Comparison of ENCODE assay signal across 14 cellular contexts in the genomic region with DNA sequence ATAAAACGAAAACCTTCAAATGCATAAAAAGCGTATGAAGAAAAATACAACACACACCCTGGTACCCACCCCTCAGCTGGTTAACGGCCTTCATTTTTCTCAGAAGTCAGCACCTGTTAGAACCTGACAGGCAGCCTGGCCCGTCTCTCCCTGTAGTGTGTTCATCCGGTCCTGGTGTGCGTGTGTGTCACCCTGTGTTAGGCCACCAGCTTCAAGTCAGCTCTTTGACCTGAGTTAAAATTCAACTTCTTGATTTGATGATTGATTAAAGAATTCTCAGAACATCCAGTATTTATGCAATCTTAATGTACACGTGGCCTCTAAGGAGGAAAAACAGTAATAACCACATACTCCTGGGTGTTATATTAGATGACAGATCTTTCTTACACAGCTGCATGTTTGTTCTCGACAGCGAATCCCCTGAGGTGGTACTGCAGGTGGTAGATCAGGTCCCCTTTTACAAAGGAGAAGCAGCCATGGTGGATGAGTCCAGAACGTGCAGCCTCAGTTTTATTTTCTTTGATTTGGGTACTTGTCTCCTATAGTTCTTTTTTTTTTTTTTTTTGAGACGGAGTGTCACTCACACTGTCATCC. TPM values are rescaled to one million over a fixed set of nuclear protein-coding genes. Genes with fewer than 3 reads are reported as not detected.
A peak's percentile ranks its signal among the peaks of the same experiment; 100 is the strongest.
DNase-seq lines count a peak whose midpoint lies in the region; ATAC-seq and TF ChIP-seq lines count a peak whose summit lies in the region.
"Had no signal": no experiment of that assay in that cellular context is flagged by ENCODE, and none has a peak within 500 bp of the region (broad histone marks: within the 10 kb centered on the region; RNA-seq: fewer than 3 reads in every experiment).

No MANE protein-coding gene starts in this region.

- H3K27ac ChIP-seq in psoas muscle = peak overlapping the region; percentile 85
- H3K27ac ChIP-seq in esophagus muscularis mucosa (replicated peaks in 1 of 4) = no peak overlapping the region
- no peak overlapping the region for H3K27ac ChIP-seq in MM.1S (ENCODE audit: low read length)
- H3K27ac ChIP-seq: prostate gland, thyroid gland had no signal

- peak; percentile 71 for ATAC-seq in GM21381 (IDR thresholded peaks at IDR 0.05; ENCODE audit: unreplicated experiment)
- no peak for ATAC-seq in WTC11
- no peak for ATAC-seq in psoas muscle
- ATAC-seq: mucosa of descending colon had no signal

- H3K36me3 ChIP-seq in psoas muscle (ENCODE audit: insufficient read depth in 1 of 2, low read depth in 1 of 2) (peaks cover 0 to under 1% of the 10 kb centered on the region in 2 donors), esophagus muscularis mucosa (peaks cover 0 to 23% (median 10%) of the 10 kb centered on the region in 4 donors), MM.1S (replicated peaks; ENCODE audit: insufficient read depth, low read length) (no peaks in the 10 kb centered on the region)
- H3K36me3 ChIP-seq: prostate gland had no signal

- no peaks in the 10 kb centered on the region for H3K27me3 Mint-ChIP-seq in activated CD4-positive, alpha-beta T cell treated with anti-CD3 and anti-CD28 coated beads, Interleukin-2, amount 10 ng/mL, durations not matched to agents 7 days and 5 days
- H3K27me3 Mint-ChIP-seq in WTC11 (ENCODE audit: low read depth) = no peaks in the 10 kb centered on the region

- intact Hi-C loops in psoas muscle (cut with DNase I) (no loop called here), esophagus muscularis mucosa (cut with DNase I) (no loop called here)

- no peak overlapping the region for H3K9ac ChIP-seq in MM.1S (ENCODE audit: low read length)

- H3K9me3 Mint-ChIP-seq in activated CD4-positive, alpha-beta T cell treated with anti-CD3 and anti-CD28 coated beads, Interleukin-2, amount 10 ng/mL, durations not matched to agents 7 days and 5 days = no peaks in the 10 kb centered on the region
- no peaks in the 10 kb centered on the region for H3K9me3 Mint-ChIP-seq in WTC11

- TF ChIP-seq POLR2A in esophagus muscularis mucosa (IDR thresholded peaks at IDR 0.05; ENCODE audit: low read depth) = no peak

- H4K20me1 ChIP-seq in MM.1S (ENCODE audit: insufficient read depth, low read length) = no peaks in the 10 kb centered on the region

- no peak for TF ChIP-seq EP300 in esophagus muscularis mucosa (IDR thresholded peaks at IDR 0.05)

- POLR2A ChIA-PET in activated CD4-positive, alpha-beta T cell treated with anti-CD3 and anti-CD28 coated beads, Interleukin-2, amount 10 ng/mL, durations not matched to agents 7 days and 5 days (lab: Charles Lee) = no interaction called here
- POLR2A ChIA-PET in WTC11 (lab: Charles Lee) = no interaction called here

- peaks cover 81% of the 10 kb centered on the region for H3K4me1 ChIP-seq in psoas muscle
- H3K4me1 ChIP-seq in esophagus muscularis mucosa = peaks cover 12 to 24% (median 17%) of the 10 kb centered on the region in 4 donors
- no peaks in the 10 kb centered on the region for H3K4me1 ChIP-seq in MM.1S (ENCODE audit: low read length)
- H3K4me1 ChIP-seq: prostate gland had no signal

- H2AFZ ChIP-seq in MM.1S (ENCODE audit: low read length) = no peak overlapping the region

- H3K9me3 ChIP-seq in psoas muscle (no peaks in the 10 kb centered on the region), esophagus muscularis mucosa (no peaks in the 10 kb centered on the region), MM.1S (replicated peaks; ENCODE audit: insufficient read depth, low read length) (no peaks in the 10 kb centered on the region)
- H3K9me3 ChIP-seq: mucosa of descending colon, prostate gland, thyroid gland had no signal

- TF ChIP-seq CTCF in WTC11 (IDR thresholded peaks at IDR 0.05) = no peak
- no peak for TF ChIP-seq CTCF in psoas muscle (IDR thresholded peaks at IDR 0.05)
- TF ChIP-seq CTCF in esophagus muscularis mucosa (IDR thresholded peaks at IDR 0.05) = no peak
- no peak for TF ChIP-seq CTCF in MM.1S (IDR thresholded peaks at IDR 0.05; ENCODE audit: low read length)

- H3K27me3 ChIP-seq in psoas muscle (ENCODE audit: insufficient read depth in 3 of 3, low read length in 2 of 3) = no peaks in the 10 kb centered on the region
- H3K27me3 ChIP-seq in esophagus muscularis mucosa = no peaks in the 10 kb centered on the region
- no peaks in the 10 kb centered on the region for H3K27me3 ChIP-seq in MM.1S (replicated peaks; ENCODE audit: insufficient read depth, low read length)
- H3K27me3 ChIP-seq: thyroid gland had no signal

- H3K4me3 ChIP-seq in psoas muscle (no peak overlapping the region), esophagus muscularis mucosa (no peak overlapping the region), MM.1S (ENCODE audit: low read length) (no peak overlapping the region)
- H3K4me3 ChIP-seq: mucosa of descending colon, prostate gland, thyroid gland had no signal

- WGBS in psoas muscle, 3 donors = 84 to 89% (median 85%) methylated on average over 11 of the region's 11 CpGs
- WGBS in esophagus muscularis mucosa = 88% methylated on average over 11 of the region's 11 CpGs

- H3K36me3 Mint-ChIP-seq in activated CD4-positive, alpha-beta T cell treated with anti-CD3 and anti-CD28 coated beads, Interleukin-2, amount 10 ng/mL, durations not matched to agents 7 days and 5 days (ENCODE audit: low read depth) = peaks cover 36% of the 10 kb centered on the region
- peaks cover 16% of the 10 kb centered on the region for H3K36me3 Mint-ChIP-seq in WTC11

- peaks cover 90% of the 10 kb centered on the region for H3K4me1 Mint-ChIP-seq in activated CD4-positive, alpha-beta T cell treated with anti-CD3 and anti-CD28 coated beads, Interleukin-2, amount 10 ng/mL, durations not matched to agents 7 days and 5 days
- H3K4me1 Mint-ChIP-seq in WTC11 = 0 out of 2 replicates have a peak, but pooled peaks cover 14% of the 10 kb centered on the region

- H3K4me3 Mint-ChIP-seq in activated CD4-positive, alpha-beta T cell treated with anti-CD3 and anti-CD28 coated beads, Interleukin-2, amount 10 ng/mL, durations not matched to agents 7 days and 5 days = no peak overlapping the region
- H3K4me3 Mint-ChIP-seq in WTC11 = no peak overlapping the region

- H3K4me2 ChIP-seq in MM.1S (ENCODE audit: low read depth, low read length) = no peak overlapping the region

- DNase-seq in activated CD4-positive, alpha-beta T cell treated with anti-CD3 and anti-CD28 coated beads, Interleukin-2, amount 10 ng/mL, durations not matched to agents 7 days and 5 days = peak; percentile 26
- no peak for DNase-seq in activated CD4-positive, alpha-beta T cell treated with anti-CD3 and anti-CD28 coated beads for 4 hours
- DNase-seq in WTC11 (ENCODE audit: low spot score) (no peak), psoas muscle (no peak), esophagus muscularis mucosa (ENCODE audit: extremely low spot score) (no peak), MM.1S (no peak)
- no peak for DNase-seq in effector CD4-positive, alpha-beta T cell
- DNase-seq: caudate nucleus, KBM-7, mucosa of descending colon, NCI-H526 treated with DMSO at 0.1 percent for 48 hours, thyroid gland had no signal

- peaks cover 16% of the 10 kb centered on the region for H3K79me2 ChIP-seq in MM.1S (ENCODE audit: low read length)

- H3K9me2 ChIP-seq in MM.1S (replicated peaks; ENCODE audit: insufficient read depth, low read length) = no peaks in the 10 kb centered on the region

- H3F3A ChIP-seq in MM.1S (ENCODE audit: insufficient read depth, low read length) = no peaks in the 10 kb centered on the region

- CTCF ChIA-PET in activated CD4-positive, alpha-beta T cell treated with anti-CD3 and anti-CD28 coated beads, Interleukin-2, amount 10 ng/mL, durations not matched to agents 7 days and 5 days (lab: Charles Lee) = interaction anchor here (0.8 to 1.1 kb wide), 2 partner anchors 12 to 105 kb away, joined by 3 read pairs; no protein-coding TSS in a partner anchor
- CTCF ChIA-PET in WTC11 (lab: Charles Lee) = interaction anchor here (1.0 kb wide), 1 partner anchor 49 kb away, joined by 5 read pairs; no protein-coding TSS in a partner anchor

- peak overlapping the region; percentile 14 for H3K27ac Mint-ChIP-seq in activated CD4-positive, alpha-beta T cell treated with anti-CD3 and anti-CD28 coated beads, Interleukin-2, amount 10 ng/mL, durations not matched to agents 7 days and 5 days
- peak overlapping the region; percentile 47 for H3K27ac Mint-ChIP-seq in WTC11

TF ChIP-seq in WTC11, 78 proteins besides CTCF, POLR2A, EP300 and RAD21 (continues in another document):
- TF ChIP-seq MYBL2 (CRISPR knock-in tag; IDR thresholded peaks at IDR 0.05) (no peak), ZNF232 (CRISPR knock-in tag; IDR thresholded peaks at IDR 0.05) (no peak), ETV6 (CRISPR knock-in tag; IDR thresholded peaks at IDR 0.05) (no peak), E2F5 (CRISPR knock-in tag; IDR thresholded peaks at IDR 0.05) (no peak), ZNF219 (CRISPR knock-in tag; IDR thresholded peaks at IDR 0.05; ENCODE audit: borderline replicate concordance) (no peak), TEAD1 (CRISPR knock-in tag; IDR thresholded peaks at IDR 0.05) (no peak), TEAD4 (CRISPR knock-in tag; IDR thresholded peaks at IDR 0.05) (no peak), OVOL2 (CRISPR knock-in tag; IDR thresholded peaks at IDR 0.05; ENCODE audit: borderline replicate concordance) (no peak)

RNA-seq across cellular contexts. Expression of gene TMEM217, which starts 19.1 kb away (rescaled TPM):
- total RNA-seq in activated CD4-positive, alpha-beta T cell treated with anti-CD3 and anti-CD28 coated beads, Interleukin-2, amount 10 ng/mL, durations not matched to agents 7 days and 5 days = 1 to 10 TPM in 1 of 2 experiments, under 1 TPM in 1; 0.92 to 1.3 TPM
- total RNA-seq in WTC11 (2021) (0.55 to 0.99 TPM (median 0.61 TPM) in 3 replicates), psoas muscle (1 to 10 TPM in 1 of 4 donors, under 1 TPM in 2, not detected in 1; 0.47 to 4.3 (median 0.97) TPM), esophagus muscularis mucosa (under 1 TPM in 3 of 4 donors, not detected in 1; 0.26 to 0.99 (median 0.57) TPM)
- under 1 TPM; 0.05 to 0.15 (median 0.14) TPM for polyA plus RNA-seq in psoas muscle

RNA-seq across cellular contexts. Expression of gene TBC1D22B, which starts 19.4 kb away (rescaled TPM):
- total RNA-seq in activated CD4-positive, alpha-beta T cell treated with anti-CD3 and anti-CD28 coated beads, Interleukin-2, amount 10 ng/mL, durations not matched to agents 7 days and 5 days = 10 to 100 TPM; 15.3 to 16.6 TPM
- total RNA-seq in WTC11 (2021) (16.4 to 18.7 TPM (median 16.7 TPM) in 3 replicates), psoas muscle (10 to 100 TPM in 3 of 4 donors, 1 to 10 TPM in 1; 6.3 to 25.6 (median 11.5) TPM), esophagus muscularis mucosa (10 to 100 TPM in 1 of 4 donors, 1 to 10 TPM in 3; 7.3 to 10.2 (median 8.6) TPM)
- 1 to 10 TPM; 4.3 to 9.0 (median 6.7) TPM for polyA plus RNA-seq in psoas muscle
